In the genomic region with DNA sequence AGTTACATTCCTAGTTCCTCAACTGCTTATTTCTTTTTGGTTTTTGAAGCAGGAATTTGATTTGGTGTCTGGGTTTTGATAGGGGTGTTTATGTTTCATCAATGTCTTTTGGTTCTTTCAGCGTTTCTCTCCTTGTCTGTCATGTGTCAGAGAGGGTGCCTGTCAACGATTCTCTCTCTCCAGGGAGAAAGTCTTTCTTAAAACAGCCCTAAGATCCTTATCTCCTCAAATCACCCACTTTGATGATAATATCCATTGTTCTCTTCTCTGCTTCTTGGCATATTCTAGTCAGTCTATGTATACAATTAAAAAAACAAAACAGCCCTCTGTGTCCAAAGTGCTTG, we compare ENCODE assay signal across 22 cellular contexts.
DNase-seq lines count a peak whose midpoint lies in the region; ATAC-seq and TF ChIP-seq lines count a peak whose summit lies in the region.
"Had no signal": no experiment of that assay in that cellular context is flagged by ENCODE, and none has a peak within 500 bp of the region (broad histone marks: within the 10 kb centered on the region; RNA-seq: fewer than 3 reads in every experiment).

No MANE protein-coding gene starts in this region.

- ATAC-seq in right cardiac atrium = no peak
- ATAC-seq: stimulated activated effector memory CD8-positive, alpha-beta T cell treated with anti-CD3 and anti-CD28 coated beads, Interleukin-12 subunit alpha, Interleukin-12 subunit beta, amount 100 ng/mL, for 72 hours had no signal

- H3K27me3 Mint-ChIP-seq in neural crest cell (ENCODE audit: low read depth) = peaks cover 3% of the 10 kb centered on the region

- no peaks in the 10 kb centered on the region for H3K9me3 Mint-ChIP-seq in neural crest cell
- H3K9me3 Mint-ChIP-seq: activated CD4-positive, alpha-beta T cell treated with anti-CD3 and anti-CD28 coated beads, Interleukin-2, amount 10 ng/mL, durations not matched to agents 24 days and 14 days; activated naive CD4-positive, alpha-beta T cell treated with anti-CD3 and anti-CD28 coated beads, Interleukin-2, amount 50 U/mL, for 24 hours; stimulated activated effector memory CD8-positive, alpha-beta T cell treated with anti-CD3 and anti-CD28 coated beads, Interleukin-12 subunit alpha, Interleukin-12 subunit beta, amount 100 ng/mL, for 72 hours had no signal

- no peak for TF ChIP-seq CTCF in right atrium auricular region (IDR thresholded peaks at IDR 0.05)
- no peak for TF ChIP-seq CTCF in breast epithelium (IDR thresholded peaks at IDR 0.05)
- no peak for TF ChIP-seq CTCF in neural crest cell (conservative IDR thresholded peaks at IDR 0.05)
- no peak for TF ChIP-seq CTCF in vagina (IDR thresholded peaks at IDR 0.05)
- TF ChIP-seq CTCF in colonic mucosa (IDR thresholded peaks at IDR 0.05) = no peak

- 14% methylated on average over 2 of the region's 2 CpGs for WGBS in right cardiac atrium

- peaks cover 51% of the 10 kb centered on the region for H3K4me1 Mint-ChIP-seq in neural crest cell
- H3K4me1 Mint-ChIP-seq: activated CD4-positive, alpha-beta T cell treated with anti-CD3 and anti-CD28 coated beads, Interleukin-2, amount 10 ng/mL, durations not matched to agents 24 days and 14 days; activated naive CD4-positive, alpha-beta T cell treated with anti-CD3 and anti-CD28 coated beads, Interleukin-2, amount 50 U/mL, for 24 hours; IgD-negative memory B cell; stimulated activated effector memory CD8-positive, alpha-beta T cell treated with anti-CD3 and anti-CD28 coated beads, Interleukin-12 subunit alpha, Interleukin-12 subunit beta, amount 100 ng/mL, for 72 hours had no signal

- no peaks in the 10 kb centered on the region for H3K36me3 ChIP-seq in right atrium auricular region
- H3K36me3 ChIP-seq in breast epithelium = no peaks in the 10 kb centered on the region
- no peaks in the 10 kb centered on the region for H3K36me3 ChIP-seq in vagina
- H3K36me3 ChIP-seq in colonic mucosa = no peaks in the 10 kb centered on the region

- no peak overlapping the region for H3K9ac ChIP-seq in colonic mucosa (ENCODE audit: low read depth in 2 of 2, low read length in 2 of 2)

- intact Hi-C loops in right cardiac atrium (cut with DNase I) = no loop called here
- intact Hi-C loops in breast epithelium (cut with DNase I; ENCODE audit: low total_unique reads) = no loop called here
- intact Hi-C loops in vagina (cut with DNase I) = loop anchor here (10.0 kb wide), 1 partner anchor 72 kb away; the partner anchor contains the start of gene TCF7L2
- intact Hi-C loops in colonic mucosa (cut with DNase I) = no loop called here

- H3K27me3 ChIP-seq in right atrium auricular region (no peaks in the 10 kb centered on the region), right cardiac atrium (ENCODE audit: control insufficient read depth, insufficient read depth) (no peaks in the 10 kb centered on the region), breast epithelium (no peaks in the 10 kb centered on the region), vagina (no peaks in the 10 kb centered on the region), colonic mucosa (no peaks in the 10 kb centered on the region)
- H3K27me3 ChIP-seq: foreskin keratinocyte had no signal

- no peak overlapping the region for H3K27ac Mint-ChIP-seq in neural crest cell (ENCODE audit: unreplicated experiment)
- H3K27ac Mint-ChIP-seq: activated CD4-positive, alpha-beta T cell treated with anti-CD3 and anti-CD28 coated beads, Interleukin-2, amount 10 ng/mL, durations not matched to agents 24 days and 14 days; activated naive CD4-positive, alpha-beta T cell treated with anti-CD3 and anti-CD28 coated beads, Interleukin-2, amount 50 U/mL, for 24 hours; IgD-negative memory B cell; stimulated activated effector memory CD8-positive, alpha-beta T cell treated with anti-CD3 and anti-CD28 coated beads, Interleukin-12 subunit alpha, Interleukin-12 subunit beta, amount 100 ng/mL, for 72 hours had no signal

- DNase-seq in right atrium auricular region (ENCODE audit: low spot score) = no peak
- DNase-seq in right cardiac atrium = no peak
- DNase-seq in breast epithelium (ENCODE audit: low spot score in 2 of 2) = no peak
- no peak for DNase-seq in neural crest cell (ENCODE audit: low read depth, low spot score)
- DNase-seq in vagina (ENCODE audit: extremely low spot score in 2 of 2) = no peak
- no peak for DNase-seq in colonic mucosa
- DNase-seq in activated effector memory CD4-positive, alpha-beta T cell treated with Interleukin-2 at 50 U/mL for 16 hours = no peak
- no peak for DNase-seq in NCI-H2029 treated with DMSO at 0.1 percent for 48 hours (lab: John Stamatoyannopoulos, UW)
- DNase-seq: activated CD4-positive, alpha-beta T cell treated with anti-CD3 and anti-CD28 coated beads, Interleukin-2, amount 10 ng/mL, durations not matched to agents 24 days and 14 days; effector CD8-positive, alpha-beta T cell; foreskin keratinocyte; GF-D8; H7; NCI-H1092; NCI-H2227 treated with DMSO at 0.1 percent for 48 hours; SHP77 treated with DMSO at 0.1 percent for 48 hours; T1000 had no signal

- TF ChIP-seq POLR2A in breast epithelium (IDR thresholded peaks at IDR 0.05) (no peak), vagina (IDR thresholded peaks at IDR 0.05) (no peak)

- H3K4me3 ChIP-seq in right atrium auricular region (no peak overlapping the region), right cardiac atrium (ENCODE audit: low read length) (no peak overlapping the region), breast epithelium (no peak overlapping the region), vagina (no peak overlapping the region), colonic mucosa (no peak overlapping the region)
- H3K4me3 ChIP-seq: lung, skin epidermis had no signal

- no peaks in the 10 kb centered on the region for H3K36me3 Mint-ChIP-seq in neural crest cell (ENCODE audit: low read depth)
- H3K36me3 Mint-ChIP-seq: IgD-negative memory B cell; stimulated activated effector memory CD8-positive, alpha-beta T cell treated with anti-CD3 and anti-CD28 coated beads, Interleukin-12 subunit alpha, Interleukin-12 subunit beta, amount 100 ng/mL, for 72 hours had no signal

- H3K4me3 Mint-ChIP-seq in neural crest cell = peak overlapping the region; percentile 66
- H3K4me3 Mint-ChIP-seq: activated CD4-positive, alpha-beta T cell treated with anti-CD3 and anti-CD28 coated beads, Interleukin-2, amount 10 ng/mL, durations not matched to agents 24 days and 14 days; activated naive CD4-positive, alpha-beta T cell treated with anti-CD3 and anti-CD28 coated beads, Interleukin-2, amount 50 U/mL, for 24 hours; IgD-negative memory B cell; stimulated activated effector memory CD8-positive, alpha-beta T cell treated with anti-CD3 and anti-CD28 coated beads, Interleukin-12 subunit alpha, Interleukin-12 subunit beta, amount 100 ng/mL, for 72 hours had no signal

- H3K4me1 ChIP-seq in right atrium auricular region (peaks cover 0 to 32% of the 10 kb centered on the region in 2 donors), right cardiac atrium (ENCODE audit: control insufficient read depth, insufficient read depth, low read length) (peaks cover 19% of the 10 kb centered on the region), breast epithelium (peaks cover 3 to 27% of the 10 kb centered on the region in 2 donors), vagina (peaks cover 59% of the 10 kb centered on the region), colonic mucosa (no peaks in the 10 kb centered on the region)
- H3K4me1 ChIP-seq: foreskin keratinocyte had no signal

- peak overlapping the region; percentile 38 to 45 for H3K27ac ChIP-seq in right atrium auricular region
- no peak overlapping the region for H3K27ac ChIP-seq in right cardiac atrium (ENCODE audit: low read length)
- peak overlapping the region; percentile 66 to 74 for H3K27ac ChIP-seq in breast epithelium
- H3K27ac ChIP-seq in vagina = peak overlapping the region; percentile 52
- H3K27ac ChIP-seq in colonic mucosa = no peak overlapping the region
- H3K27ac ChIP-seq: foreskin keratinocyte had no signal

- H3K9me3 ChIP-seq in right atrium auricular region = no peaks in the 10 kb centered on the region
- H3K9me3 ChIP-seq in right cardiac atrium (ENCODE audit: control insufficient read depth, low read length) = no peaks in the 10 kb centered on the region
- H3K9me3 ChIP-seq in breast epithelium = no peaks in the 10 kb centered on the region
- H3K9me3 ChIP-seq in vagina = no peaks in the 10 kb centered on the region
- H3K9me3 ChIP-seq in colonic mucosa = no peaks in the 10 kb centered on the region

Comparison
In these comparisons a context has a peak if more than half of its experiments do, and no peak if none do; other contexts are left out.
1. H3K27ac ChIP-seq: peak in right atrium auricular region (2 of 2), breast epithelium (2 of 2) and vagina (single experiment); none in right cardiac atrium (single experiment) and colonic mucosa (single experiment).